25 cellular contexts compared by ENCODE assay signal in the genomic region with DNA sequence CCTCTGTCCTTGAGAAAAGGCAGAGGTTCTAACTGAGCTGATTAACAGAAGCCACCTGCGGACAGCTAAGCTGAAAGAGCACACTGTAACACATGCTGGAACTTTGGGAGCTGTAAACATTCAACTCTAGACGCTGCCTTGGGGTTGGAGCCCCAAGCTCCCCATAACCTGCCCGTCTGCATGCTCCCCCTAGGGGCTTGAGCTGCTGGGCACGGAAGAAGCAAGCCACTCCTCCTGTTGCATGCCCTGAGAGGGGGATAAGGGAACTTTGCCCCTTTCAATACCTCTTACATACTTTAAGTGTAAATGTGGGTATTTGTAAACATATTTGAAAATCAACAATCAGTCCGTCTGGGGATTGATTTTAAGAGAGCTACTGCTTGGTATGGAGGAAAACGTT.
"Had no signal": no experiment of that assay in that cellular context is flagged by ENCODE, and none has a peak within 500 bp of the region (broad histone marks: within the 10 kb centered on the region; RNA-seq: fewer than 3 reads in every experiment).

No MANE protein-coding gene starts in this region.

- H3K27me3 ChIP-seq: ovary, thyroid gland, upper lobe of right lung had no signal

- H3K36me3 ChIP-seq: ovary, thyroid gland, upper lobe of right lung had no signal

- FAIRE-seq: frontal cortex, small intestine had no signal

- H3K27ac ChIP-seq: ovary, thyroid gland, upper lobe of right lung had no signal

- ATAC-seq: activated CD8-positive, alpha-beta T cell treated with anti-CD3 and anti-CD28 coated beads for 36 hours; activated T-cell treated with anti-CD3 and anti-CD28 coated beads, Interleukin-2, amount 50 U/mL, for 4 hours; activated T-helper 17 cell treated with anti-CD3 and anti-CD28 coated beads, Interleukin-2, amount 50 U/mL, for 72 hours; left lobe of liver; sciatic nerve; stimulated activated memory B cell treated with anti-CD40 and anti-IgM and Interleukin-4, amounts not matched to agents 10 μg/mL and 1 μg/mL and 100 μg/mL, for 72 hours; stimulated activated naive CD8-positive, alpha-beta T cell treated with anti-CD3 and anti-CD28 coated beads, Interleukin-15, amount 100 ng/mL, for 72 hours; T-helper 17 cell; upper lobe of right lung had no signal

- H3K9me3 ChIP-seq: ovary, thyroid gland, upper lobe of right lung had no signal

- H3K4me3 ChIP-seq: lung, ovary, thyroid gland, upper lobe of right lung had no signal

- DNase-seq: activated CD4-positive, alpha-beta T cell treated with anti-CD3 and anti-CD28 coated beads for 1 hour; activated CD4-positive, alpha-beta T cell treated with anti-CD3 and anti-CD28 coated beads, Interleukin-2, amount 50 U/mL, for 1 hour; activated CD8-positive, alpha-beta T cell treated with anti-CD3 and anti-CD28 coated beads for 36 hours; activated gamma-delta T cell treated with Interleukin-2 at 50 U/mL for 16 hours; activated naive CD4-positive, alpha-beta T cell treated with anti-CD3 and anti-CD28 coated beads, Interleukin-2, amount 50 U/mL, for 16 hours; activated T-cell treated with anti-CD3 and anti-CD28 coated beads, Interleukin-2, amount 50 U/mL, for 4 hours; amygdala; caudate nucleus; hippocampal formation; ovary; retina; small intestine; stimulated activated CD4-positive, alpha-beta T cell treated with anti-CD3 and anti-CD28 coated beads, Interleukin-4, amount 100 ng/mL, for 4 hours; stimulated activated CD8-positive, alpha-beta memory T cell treated with anti-CD3 and anti-CD28 coated beads, Interleukin-4, amount 100 ng/mL, for 48 hours; stimulated activated naive CD8-positive, alpha-beta T cell treated with anti-CD3 and anti-CD28 coated beads, Interleukin-15, amount 100 ng/mL, for 72 hours; T-helper 17 cell; T1000; thyroid gland; upper lobe of right lung had no signal
